ENCODE assay signal across 1 cellular context in genomic region chr16:3961449-3961849, GRCh38.
TF ChIP-seq lines count a peak whose summit lies in the region.

No MANE protein-coding gene starts in this region.

TF ChIP-seq in K562, 482 proteins besides CTCF, POLR2A, EP300 and RAD21 (continued from another document):
- 0 out of 2 replicates have a peak, but pooled peaks have one; percentile 17 for TF ChIP-seq JUN (IDR thresholded peaks at IDR 0.05; ENCODE audit: borderline replicate concordance, low read depth, low read length)
- TF ChIP-seq JUN (CRISPR knock-in tag; IDR thresholded peaks at IDR 0.05; ENCODE audit: borderline replicate concordance): no peak
- TF ChIP-seq UBTF (IDR thresholded peaks at IDR 0.05; ENCODE audit: borderline replicate concordance in 1 of 2, low read depth in 2 of 2, low read length in 2 of 2): no peak
- TF ChIP-seq, protein P1, sequence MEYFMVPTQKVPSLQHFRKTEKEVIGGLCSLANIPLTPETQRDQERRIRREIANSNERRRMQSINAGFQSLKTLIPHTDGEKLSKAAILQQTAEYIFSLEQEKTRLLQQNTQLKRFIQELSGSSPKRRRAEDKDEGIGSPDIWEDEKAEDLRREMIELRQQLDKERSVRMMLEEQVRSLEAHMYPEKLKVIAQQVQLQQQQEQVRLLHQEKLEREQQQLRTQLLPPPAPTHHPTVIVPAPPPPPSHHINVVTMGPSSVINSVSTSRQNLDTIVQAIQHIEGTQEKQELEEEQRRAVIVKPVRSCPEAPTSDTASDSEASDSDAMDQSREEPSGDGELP (CRISPR knock-in tag; IDR thresholded peaks at IDR 0.05; ENCODE audit: borderline replicate concordance): peak; percentile 69
- no peak for TF ChIP-seq PHF20 (IDR thresholded peaks at IDR 0.05; ENCODE audit: partially characterized antibody)
- TF ChIP-seq TRIM25 (IDR thresholded peaks at IDR 0.05; ENCODE audit: borderline replicate concordance): no peak
- no peak for TF ChIP-seq U2AF2 (optimal IDR thresholded peaks at IDR 0.05; ENCODE audit: low read depth, low read length)
- TF ChIP-seq ZNF124 (CRISPR knock-in tag; IDR thresholded peaks at IDR 0.05): no peak
- TF ChIP-seq NFATC3 (IDR thresholded peaks at IDR 0.05): no peak
- no peak for TF ChIP-seq MCM5 (IDR thresholded peaks at IDR 0.05; ENCODE audit: low read depth)
- no peak for TF ChIP-seq ZNF639 (CRISPR knock-in tag; conservative IDR thresholded peaks at IDR 0.05 in 1 of 2, IDR thresholded peaks at IDR 0.05 in 1 of 2)
- TF ChIP-seq ZFP1 (CRISPR knock-in tag; IDR thresholded peaks at IDR 0.05): no peak
- TF ChIP-seq HDAC6 (IDR thresholded peaks at IDR 0.05; ENCODE audit: low read depth, low read length): no peak
- no peak for TF ChIP-seq HDAC8 (tag; IDR thresholded peaks at IDR 0.05)
- TF ChIP-seq YY1 (IDR thresholded peaks at IDR 0.05; ENCODE audit: borderline replicate concordance in 1 of 3, control insufficient read depth in 1 of 3, extremely low read depth in 1 of 3, insufficient read depth in 3 of 3, insufficient read length in 1 of 3, insufficient replicate concordance in 2 of 3, low read depth in 1 of 3, low read length in 2 of 3): no peak
- TF ChIP-seq STAG1 (CRISPR knock-in tag; IDR thresholded peaks at IDR 0.05; ENCODE audit: borderline replicate concordance): no peak
- TF ChIP-seq HSF4 (CRISPR knock-in tag; IDR thresholded peaks at IDR 0.05; ENCODE audit: borderline replicate concordance): no peak
- TF ChIP-seq PRPF4 (IDR thresholded peaks at IDR 0.05; ENCODE audit: insufficient read depth, low read depth, low read length, poor library complexity, severe bottlenecking): no peak
- TF ChIP-seq PHF21A (IDR thresholded peaks at IDR 0.05; ENCODE audit: borderline replicate concordance, low read depth): no peak
- no peak for TF ChIP-seq PKNOX1 (IDR thresholded peaks at IDR 0.05)
- TF ChIP-seq, protein P2, sequence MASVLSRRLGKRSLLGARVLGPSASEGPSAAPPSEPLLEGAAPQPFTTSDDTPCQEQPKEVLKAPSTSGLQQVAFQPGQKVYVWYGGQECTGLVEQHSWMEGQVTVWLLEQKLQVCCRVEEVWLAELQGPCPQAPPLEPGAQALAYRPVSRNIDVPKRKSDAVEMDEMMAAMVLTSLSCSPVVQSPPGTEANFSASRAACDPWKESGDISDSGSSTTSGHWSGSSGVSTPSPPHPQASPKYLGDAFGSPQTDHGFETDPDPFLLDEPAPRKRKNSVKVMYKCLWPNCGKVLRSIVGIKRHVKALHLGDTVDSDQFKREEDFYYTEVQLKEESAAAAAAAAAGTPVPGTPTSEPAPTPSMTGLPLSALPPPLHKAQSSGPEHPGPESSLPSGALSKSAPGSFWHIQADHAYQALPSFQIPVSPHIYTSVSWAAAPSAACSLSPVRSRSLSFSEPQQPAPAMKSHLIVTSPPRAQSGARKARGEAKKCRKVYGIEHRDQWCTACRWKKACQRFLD (CRISPR knock-in tag; IDR thresholded peaks at IDR 0.05): no peak
- no peak for TF ChIP-seq ZNF75A (CRISPR knock-in tag; IDR thresholded peaks at IDR 0.05)
